Comparison of ENCODE assay signal across 8 cellular contexts in the genomic region with DNA sequence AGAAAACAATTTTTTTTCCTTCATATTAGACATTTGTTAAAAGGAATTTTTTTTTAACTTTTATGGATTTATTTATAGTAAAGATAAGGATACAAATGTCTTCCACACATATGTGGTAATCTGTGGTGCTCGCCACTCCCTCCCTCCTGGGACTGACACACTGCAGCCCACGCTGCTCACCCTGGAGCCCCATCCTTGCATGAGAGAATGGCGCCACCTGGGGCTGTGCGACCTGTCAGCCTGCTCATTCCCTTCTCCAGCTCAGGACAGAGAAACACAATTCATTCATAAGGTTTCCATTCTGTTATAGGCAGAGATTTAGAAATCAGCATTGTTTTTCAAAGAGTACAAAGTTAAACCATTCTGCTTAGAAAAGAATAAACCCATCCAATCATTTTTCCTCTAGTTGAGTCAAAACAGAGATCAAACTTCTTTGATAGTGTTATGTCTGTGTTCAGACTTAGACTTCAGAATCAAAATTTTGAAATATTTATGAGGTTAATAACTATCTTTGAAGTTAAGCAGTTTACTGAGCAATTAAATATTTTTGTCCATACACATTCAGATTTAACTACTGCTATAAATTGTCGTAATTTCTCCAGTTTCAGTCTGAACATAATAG. TPM values are rescaled to one million over a fixed set of nuclear protein-coding genes. Genes with fewer than 3 reads are reported as not detected.
A peak's percentile ranks its signal among the peaks of the same experiment; 100 is the strongest.
DNase-seq lines count a peak whose midpoint lies in the region; ATAC-seq, FAIRE-seq and TF ChIP-seq lines count a peak whose summit lies in the region.

No MANE protein-coding gene starts in this region.

- CTCF ChIA-PET in A549 (lab: Yijun Ruan, JAX), result interaction anchor here (0.5 to 3.7 kb wide), 17 partner anchors 9 to 218 kb away, joined by 3 to 65 read pairs (median 4); a partner anchor contains a TSS
- CTCF ChIA-PET in GM12878 (lab: Yijun Ruan, JAX), result interaction anchor here (0.6 to 3.3 kb wide), 15 partner anchors 9 to 296 kb away, joined by 3 to 75 read pairs (median 4); a partner anchor contains a TSS

- TF ChIP-seq EP300 in A549 (IDR thresholded peaks at IDR 0.05) (no peak), GM12878 (IDR thresholded peaks at IDR 0.05; ENCODE audit: borderline replicate concordance in 1 of 2, control insufficient read depth in 1 of 2, low read depth in 2 of 2, low read length in 2 of 2) (no peak)

- POLR2A ChIA-PET in A549 (lab: Yijun Ruan, JAX) (interaction anchor here (0.6 to 0.9 kb wide), 2 partner anchors 111 to 160 kb away, joined by 3 to 4 read pairs; a partner anchor contains a TSS), GM12878 (lab: Charles Lee) (interaction anchor here (0.6 kb wide), 1 partner anchor 89 kb away, joined by 5 read pairs; no protein-coding TSS in a partner anchor)

- DNase-seq in A549 (ENCODE audit: low read depth in 1 of 2, low spot score in 1 of 2) (peak; percentile 44 to 74), GM12891 (ENCODE audit: insufficient read length, low spot score) (peak; percentile 22), NCI-H82 treated with DMSO at 0.1 percent for 48 hours (lab: John Stamatoyannopoulos, UW; ENCODE audit: unreplicated experiment) (peak; percentile 33), GM12878 (ENCODE audit: low read depth, low spot score) (no peak), left kidney (ENCODE audit: low read depth, low spot score) (peak; percentile 48), amniotic stem cell (lab: John Stamatoyannopoulos, UW) (no peak)

- peak overlapping the region; percentile 5; the same call in 1 of the 3 replicates for H3K4me2 ChIP-seq in A549
- H3K4me2 ChIP-seq in GM12878 (ENCODE audit: control insufficient read depth, insufficient read depth), result no peak overlapping the region

- H3K27me3 ChIP-seq in GM12878 (replicated peaks in 1 of 2; ENCODE audit: control insufficient read depth in 2 of 2, insufficient read depth in 2 of 2, low read length in 1 of 2) (no peaks in the 10 kb centered on the region), subcutaneous abdominal adipose tissue (ENCODE audit: control insufficient read depth in 5 of 5, insufficient read depth in 4 of 5, low read length in 5 of 5) (no peaks in the 10 kb centered on the region)

- TF ChIP-seq POLR2A in A549 (IDR thresholded peaks at IDR 0.05; ENCODE audit: low read length) (no peak), GM12891 (IDR thresholded peaks at IDR 0.05; ENCODE audit: low read depth, low read length) (no peak), GM12878 (IDR thresholded peaks at IDR 0.05; ENCODE audit: low read depth, low read length) (no peak)

- H3K27ac ChIP-seq in A549 (no peak overlapping the region), GM12878 (ENCODE audit: control insufficient read depth, insufficient read depth) (no peak overlapping the region), subcutaneous abdominal adipose tissue (ENCODE audit: low read depth, low read length) (peak overlapping the region; percentile 26)

- in situ Hi-C loops in GM12878 (cut with MboI), result no loop called here

- RAD21 ChIA-PET in GM12878 (lab: Charles Lee; ENCODE audit: unreplicated experiment), result interaction anchor here (0.6 to 2.4 kb wide), 6 partner anchors 12 to 235 kb away, joined by 3 to 49 read pairs (median 4); no protein-coding TSS in a partner anchor

- H3K9me3 ChIP-seq in A549, result no peaks in the 10 kb centered on the region
- no peaks in the 10 kb centered on the region; the same call in 2 of the 3 replicates for H3K9me3 ChIP-seq in GM12878 (replicated peaks; ENCODE audit: control insufficient read depth, insufficient read depth, low read length)
- no peaks in the 10 kb centered on the region for H3K9me3 ChIP-seq in subcutaneous abdominal adipose tissue (ENCODE audit: control insufficient read depth in 5 of 5, low read length in 5 of 5)

- H4K20me1 ChIP-seq in GM12878 (ENCODE audit: control insufficient read depth, insufficient read depth), result no peaks in the 10 kb centered on the region

- SMC1A ChIA-PET in GM12878 (lab: Charles Lee; ENCODE audit: uncharacterized antibody, unreplicated experiment), result interaction anchor here (1.0 to 2.6 kb wide), 4 partner anchors 16 to 297 kb away, joined by 3 to 46 read pairs (median 3); no protein-coding TSS in a partner anchor

- BruUV-seq in GM12878 (replicated peaks; lab: Mats Ljungman, UMichigan), result no TSS peak

- no peaks in the 10 kb centered on the region for H3K79me2 ChIP-seq in GM12878 (ENCODE audit: control insufficient read depth, insufficient read depth, low read length)

- intact Hi-C loops in GM12878 (cut with micrococcal nuclease; ENCODE audit: unreplicated experiment), result loop anchor here (1.0 kb wide), 1 partner anchor 161 kb away; no protein-coding TSS in a partner anchor

- no peak overlapping the region for H3K9ac ChIP-seq in GM12878 (ENCODE audit: control insufficient read depth, insufficient read depth, low read length)
- H3K9ac ChIP-seq in subcutaneous abdominal adipose tissue (ENCODE audit: low read length in 5 of 5), result no peak overlapping the region

- 44% methylated on average over 5 of the region's 5 CpGs for WGBS in A549 (ENCODE audit: missing lambda C conversion rate)
- WGBS in GM12878 (ENCODE audit: insufficient coverage, insufficient replicate concordance, low lambda C conversion rate, missing lambda C conversion rate), result 59% methylated on average over 5 of the region's 5 CpGs

- FAIRE-seq in A549 (lab: Jason Lieb, UNC) (peak; percentile 72), GM12891 (lab: Jason Lieb, UNC) (peak; percentile 92), GM12878 (lab: Jason Lieb, UNC) (peak; percentile 52)

- ATAC-seq in A549, result peak; percentile 94 to 95
- peak; percentile 85 for ATAC-seq in GM12878
- ATAC-seq in GM19467 (IDR thresholded peaks at IDR 0.05; ENCODE audit: unreplicated experiment), result no peak

- no peak overlapping the region for H2AFZ ChIP-seq in GM12878 (ENCODE audit: control insufficient read depth, low read depth, low read length)

- peaks cover 14% of the 10 kb centered on the region for H3K4me1 ChIP-seq in A549
- H3K4me1 ChIP-seq in GM12878 (ENCODE audit: control insufficient read depth, insufficient read depth, low read length), result peaks cover 8% of the 10 kb centered on the region
- H3K4me1 ChIP-seq in subcutaneous abdominal adipose tissue (ENCODE audit: control insufficient read depth in 5 of 5, insufficient read depth in 5 of 5, low read length in 5 of 5), result peaks cover 0 to 7% (median 5%) of the 10 kb centered on the region in 5 donors

- peak; percentile 73 to 86 for TF ChIP-seq RAD21 in A549 (conservative IDR thresholded peaks at IDR 0.05 in 1 of 2, IDR thresholded peaks at IDR 0.05 in 1 of 2)
- peak; percentile 70 for TF ChIP-seq RAD21 in GM12878 (IDR thresholded peaks at IDR 0.05; ENCODE audit: insufficient read depth, low read depth, low read length)

- no peak overlapping the region for H3K4me3 ChIP-seq in A549
- H3K4me3 ChIP-seq in GM12878, result no peak overlapping the region
- no peak overlapping the region for H3K4me3 ChIP-seq in subcutaneous abdominal adipose tissue (ENCODE audit: low read depth in 1 of 5, low read length in 5 of 5)

- TF ChIP-seq CTCF in A549 (IDR thresholded peaks at IDR 0.05) (peak; percentile 65), GM12878 (IDR thresholded peaks at IDR 0.05 in 2 of 3, conservative IDR thresholded peaks at IDR 0.05 in 1 of 3; ENCODE audit: control insufficient read depth in 2 of 3, extremely low read depth in 1 of 3, insufficient read depth in 1 of 3, low read depth in 3 of 3, low read length in 3 of 3) (peak; percentile 34 to 50 (median 41); a peak in 5 of 6 replicates)

- peaks cover 1 to 4% of the 10 kb centered on the region in 2 experiments for H3K36me3 ChIP-seq in GM12878 (ENCODE audit: control insufficient read depth in 2 of 2, insufficient read depth in 2 of 2, low read length in 1 of 2)
- peaks cover 12 to 41% (median 26%) of the 10 kb centered on the region in 5 donors for H3K36me3 ChIP-seq in subcutaneous abdominal adipose tissue (ENCODE audit: control insufficient read depth in 5 of 5, insufficient read depth in 5 of 5, low read length in 5 of 5)

TF ChIP-seq in A549, 52 proteins besides CTCF, POLR2A, EP300 and RAD21 (continues in another document):
- TF ChIP-seq, protein P1, sequence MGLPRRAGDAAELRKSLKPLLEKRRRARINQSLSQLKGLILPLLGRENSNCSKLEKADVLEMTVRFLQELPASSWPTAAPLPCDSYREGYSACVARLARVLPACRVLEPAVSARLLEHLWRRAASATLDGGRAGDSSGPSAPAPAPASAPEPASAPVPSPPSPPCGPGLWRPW (IDR thresholded peaks at IDR 0.05), result no peak

TF ChIP-seq in GM12891, 5 proteins besides CTCF, POLR2A, EP300 and RAD21 (continues in another document):
- TF ChIP-seq POU2F2 (IDR thresholded peaks at IDR 0.05; ENCODE audit: low read depth, low read length), result no peak
- TF ChIP-seq POLR2AphosphoS5 (IDR thresholded peaks at IDR 0.05; ENCODE audit: low read depth, low read length), result no peak
- no peak for TF ChIP-seq PAX5 (IDR thresholded peaks at IDR 0.05; ENCODE audit: insufficient read depth, low read length, severe bottlenecking)

TF ChIP-seq in GM12878, 131 proteins besides CTCF, POLR2A, EP300 and RAD21 (continues in another document):
- TF ChIP-seq TCF12 (IDR thresholded peaks at IDR 0.05; ENCODE audit: low read depth, low read length), result no peak

RNA-seq across cellular contexts. Expression of a gene that starts 42.8 kb away (rescaled TPM):
- 148 and 204 TPM in 2 replicates for polyA plus RNA-seq in A549 (2011; rRNA removed)
- polyA plus RNA-seq in A549 (2012; cell fraction: cytosol; rRNA removed), result 235 and 264 TPM in 2 replicates
- 104 and 152 TPM in 2 replicates for polyA plus RNA-seq in A549 (2012; cell fraction: nucleus; rRNA removed)
- 206 to 230 TPM (median 211 TPM) in 3 replicates for polyA plus RNA-seq in A549 (2017; fragmentation: RNase III; extraction: RNeasy Plus Mini Kit Qiagen cat#74134 plus additional on column Dnase treatment)
- polyA minus RNA-seq in A549 (2011; rRNA and poly(A)+ RNA removed), result 116 and 177 TPM in 2 replicates
- polyA plus RNA-seq in GM12891 (2012; ENCODE audit: low read depth, missing spikeins), result 186 TPM
- 25.4 and 25.5 TPM in 2 replicates for total RNA-seq in GM12878 (2013; cell fraction: nucleolus; rRNA removed)
- 114 and 129 TPM in 2 replicates for total RNA-seq in GM12878 (2014; rRNA removed)
- total RNA-seq in GM12878 (2014; rRNA removed; fragmentation: Illumina TruSeq; extraction: Trizol), result 132 and 149 TPM in 2 replicates
- 87.9 and 92.5 TPM in 2 replicates for total RNA-seq in GM12878 (2021)
- polyA plus RNA-seq in GM12878 (2011; ENCODE audit: low read depth), result 405 TPM
- 81.4 and 135 TPM in 2 replicates for polyA plus RNA-seq in GM12878 (2011; rRNA removed)
- polyA plus RNA-seq in GM12878 (2011; cell fraction: cytosol; rRNA removed), result 130 and 201 TPM in 2 replicates
- polyA plus RNA-seq in GM12878 (2011; cell fraction: nucleus; rRNA removed), result 70.6 and 108 TPM in 2 replicates
- 190 and 213 TPM in 2 replicates for polyA plus RNA-seq in GM12878 (2012)
- polyA plus RNA-seq in GM12878 (2014; fragmentation: Illumina TruSeq; extraction: Trizol), result 250 and 313 TPM in 2 replicates
- polyA plus RNA-seq in GM12878 (2014; fragmentation: Nextera tagmentation; extraction: Ambion mirVana), result 100 to 1,000 TPM; 185 to 189 TPM
- 97.9 and 123 TPM in 2 replicates for polyA plus RNA-seq in GM12878 (2014; rRNA removed)
- 100 to 1,000 TPM; 171 to 194 TPM for polyA plus RNA-seq in GM12878 (2016; fragmentation: Nextera tagmentation; extraction: Ambion mirVana)
- polyA minus RNA-seq in GM12878 (2011; rRNA and poly(A)+ RNA removed), result 88.9 and 125 TPM in 2 replicates
- 30.5 and 33.1 TPM in 2 replicates for polyA minus RNA-seq in GM12878 (2011; cell fraction: cytosol; rRNA and poly(A)+ RNA removed)
- polyA minus RNA-seq in GM12878 (2011; cell fraction: nucleus; rRNA and poly(A)+ RNA removed), result 20.2 and 32.2 TPM in 2 replicates

Comparison
In these comparisons a context has a peak if more than half of its experiments do, and no peak if none do; other contexts are left out.
1. DNase-seq: peak in A549 (2 of 2), GM12891 (single experiment), NCI-H82 treated with DMSO at 0.1 percent for 48 hours (single experiment) and left kidney (single experiment); none in GM12878 (single experiment) and amniotic stem cell (single experiment).